17 cellular contexts compared by ENCODE assay signal in genomic region chr6:74646461-74646860, GRCh38.
DNase-seq lines count a peak whose midpoint lies in the region; ATAC-seq and TF ChIP-seq lines count a peak whose summit lies in the region.
"Had no signal": no experiment of that assay in that cellular context is flagged by ENCODE, and none has a peak within 500 bp of the region (broad histone marks: within the 10 kb centered on the region; RNA-seq: fewer than 3 reads in every experiment).

No MANE protein-coding gene starts in this region.

- CTCF ChIA-PET in IMR-90 (lab: Yijun Ruan, JAX) (no interaction called here), PC-9 (lab: Charles Lee) (no interaction called here)

- H3K9me3 ChIP-seq in IMR-90 (ENCODE audit: control insufficient read depth, insufficient read depth, low read length) (no peaks in the 10 kb centered on the region), upper lobe of right lung (no peaks in the 10 kb centered on the region), gastroesophageal sphincter (no peaks in the 10 kb centered on the region), PC-9 (ENCODE audit: insufficient read depth, low read depth) (no peaks in the 10 kb centered on the region; the same call in 1 of the 2 replicates)
- H3K9me3 ChIP-seq: BLaER1 had no signal

- H3K4me2 ChIP-seq in IMR-90 (ENCODE audit: low read depth, low read length) = no peak overlapping the region
- no peak overlapping the region for H3K4me2 ChIP-seq in PC-9
- H3K4me2 ChIP-seq: BLaER1, GM23338 had no signal

- no peaks in the 10 kb centered on the region for H3F3A ChIP-seq in PC-9 (ENCODE audit: insufficient read depth, low read depth)

- H3K4ac ChIP-seq in IMR-90 (ENCODE audit: low read depth, low read length) = no peak overlapping the region

- no peaks in the 10 kb centered on the region for H3K9me2 ChIP-seq in PC-9 (ENCODE audit: insufficient read depth)

- H3K36me3 ChIP-seq in IMR-90 (ENCODE audit: control insufficient read depth, insufficient read depth, low read length) = no peaks in the 10 kb centered on the region
- H3K36me3 ChIP-seq in upper lobe of right lung = no peaks in the 10 kb centered on the region
- no peaks in the 10 kb centered on the region for H3K36me3 ChIP-seq in gastroesophageal sphincter
- no peaks in the 10 kb centered on the region for H3K36me3 ChIP-seq in PC-9 (ENCODE audit: low read depth)
- H3K36me3 ChIP-seq: BLaER1 had no signal

- no peaks in the 10 kb centered on the region for H3K27me3 Mint-ChIP-seq in chondrocyte (ENCODE audit: low read depth)
- H3K27me3 Mint-ChIP-seq: CD4-positive, alpha-beta memory T cell had no signal

- H3K27ac ChIP-seq in IMR-90 (ENCODE audit: insufficient read depth, low read length) (no peak overlapping the region), upper lobe of right lung (no peak overlapping the region), gastroesophageal sphincter (no peak overlapping the region), PC-9 (no peak overlapping the region)
- H3K27ac ChIP-seq: BLaER1 had no signal

- H2BK5ac ChIP-seq in IMR-90 (ENCODE audit: low read depth, low read length, poor library complexity, severe bottlenecking) = no peak overlapping the region

- no peak overlapping the region for H3K56ac ChIP-seq in IMR-90 (ENCODE audit: extremely low read depth, insufficient read depth, low read length)

- intact Hi-C loops in IMR-90 (cut with micrococcal nuclease) (no loop called here), sciatic nerve (cut with DNase I) (no loop called here), upper lobe of right lung (cut with DNase I) (no loop called here), PC-9 (cut with micrococcal nuclease; ENCODE audit: unreplicated experiment) (no loop called here), head of caudate nucleus (cut with DNase I) (no loop called here)

- TF ChIP-seq EP300 in gastroesophageal sphincter (IDR thresholded peaks at IDR 0.05) = no peak

- H2BK120ac ChIP-seq in IMR-90 (ENCODE audit: low read depth, low read length) = no peak overlapping the region

- H3K23ac ChIP-seq in IMR-90 (ENCODE audit: low read depth, low read length) = no peak overlapping the region

- H2BK20ac ChIP-seq in IMR-90 (ENCODE audit: low read depth, low read length) = no peak overlapping the region

- H3K27ac Mint-ChIP-seq in chondrocyte (ENCODE audit: unreplicated experiment) = no peak overlapping the region
- H3K27ac Mint-ChIP-seq: CD4-positive, alpha-beta memory T cell had no signal

- ATAC-seq in IMR-90 (ENCODE audit: low read depth) (no peak), sciatic nerve (peak; percentile 26), upper lobe of right lung (peak; percentile 21), gastroesophageal sphincter (no peak)
- ATAC-seq: HepG2 had no signal

- TF ChIP-seq POLR2A in IMR-90 (IDR thresholded peaks at IDR 0.05; ENCODE audit: low read depth, low read length) (no peak), gastroesophageal sphincter (IDR thresholded peaks at IDR 0.05) (no peak)

- no TSS peak for BruUV-seq in IMR-90 (replicated peaks; lab: Mats Ljungman, UMichigan)
- BruUV-seq in PC-9 (replicated peaks; lab: Mats Ljungman, UMichigan) = no TSS peak

- H3K27me3 ChIP-seq in IMR-90 (ENCODE audit: control insufficient read depth, insufficient read depth, low read length) (no peaks in the 10 kb centered on the region), upper lobe of right lung (no peaks in the 10 kb centered on the region), gastroesophageal sphincter (no peaks in the 10 kb centered on the region), PC-9 (ENCODE audit: insufficient read depth, low read depth) (no peaks in the 10 kb centered on the region)
- H3K27me3 ChIP-seq: BLaER1 had no signal

- in situ Hi-C loops in IMR-90 (cut with MboI; ENCODE audit: low sequenced_read_pairs) = no loop called here

- H4K91ac ChIP-seq in IMR-90 (ENCODE audit: insufficient read depth, low read depth, low read length) = no peak overlapping the region

- no peak overlapping the region for H4K8ac ChIP-seq in IMR-90 (ENCODE audit: low read depth in 2 of 2, low read length in 2 of 2)

- H3K4me1 ChIP-seq in IMR-90 (ENCODE audit: control insufficient read depth, insufficient read depth, low read length) (no peaks in the 10 kb centered on the region), upper lobe of right lung (no peaks in the 10 kb centered on the region), gastroesophageal sphincter (no peaks in the 10 kb centered on the region), PC-9 (replicated peaks; ENCODE audit: insufficient read depth) (no peaks in the 10 kb centered on the region)
- H3K4me1 ChIP-seq: BLaER1 had no signal

- no peak overlapping the region for H2AFZ ChIP-seq in IMR-90 (replicated peaks; ENCODE audit: low read length, poor library complexity)
- no peak overlapping the region for H2AFZ ChIP-seq in PC-9

- H4K20me1 ChIP-seq in IMR-90 (ENCODE audit: insufficient read depth, low read length) (no peaks in the 10 kb centered on the region), PC-9 (ENCODE audit: insufficient read depth) (no peaks in the 10 kb centered on the region)
- H4K20me1 ChIP-seq: BLaER1 had no signal

- H3K4me3 Mint-ChIP-seq in chondrocyte (ENCODE audit: unreplicated experiment) = no peak overlapping the region
- H3K4me3 Mint-ChIP-seq: CD14-positive monocyte; CD4-positive, alpha-beta memory T cell; GM23338 had no signal

- no peak for TF ChIP-seq CTCF in IMR-90 (conservative IDR thresholded peaks at IDR 0.05; ENCODE audit: low read depth, low read length)
- TF ChIP-seq CTCF in chondrocyte (IDR thresholded peaks at IDR 0.05) = no peak
- no peak for TF ChIP-seq CTCF in upper lobe of right lung (IDR thresholded peaks at IDR 0.05)
- no peak for TF ChIP-seq CTCF in gastroesophageal sphincter (IDR thresholded peaks at IDR 0.05)
- TF ChIP-seq CTCF in PC-9 (conservative IDR thresholded peaks at IDR 0.05) = no peak

- H3K18ac ChIP-seq in IMR-90 (ENCODE audit: low read depth, low read length) = no peak overlapping the region

- 100% methylated on average over 1 of the region's 1 CpG; no CpG with 5 or more reads in 1 of the 2 experiments for whole genome bisulfite sequencing in IMR-90 (ENCODE audit: extremely low coverage in 2 of 2, insufficient read length in 1 of 2), 2 experiments
- WGBS in gastroesophageal sphincter (ENCODE audit: low coverage in 1 of 2), 2 donors = no CpG with 5 or more reads among the region's 1 CpG

- no peaks in the 10 kb centered on the region for H3K9me1 ChIP-seq in IMR-90 (ENCODE audit: insufficient read depth, low read length)

- H4K5ac ChIP-seq in IMR-90 (ENCODE audit: low read depth, low read length) = no peak overlapping the region

- POLR2A ChIA-PET in IMR-90 (lab: Charles Lee; ENCODE audit: unreplicated experiment) = no interaction called here
- POLR2A ChIA-PET in PC-9 (lab: Charles Lee; ENCODE audit: unreplicated experiment) = no interaction called here

- peaks cover 48% of the 10 kb centered on the region for H3K4me1 Mint-ChIP-seq in chondrocyte (ENCODE audit: low read depth)
- H3K4me1 Mint-ChIP-seq: CD14-positive monocyte; CD4-positive, alpha-beta memory T cell had no signal

- no peak overlapping the region for H2AK5ac ChIP-seq in IMR-90 (ENCODE audit: low read depth, low read length)

- no peak overlapping the region; the same call in 1 of the 2 replicates for H3K14ac ChIP-seq in IMR-90 (replicated peaks; ENCODE audit: low read depth, low read length)

- H2BK15ac ChIP-seq in IMR-90 (ENCODE audit: low read depth, low read length) = no peak overlapping the region

- H3K79me2 ChIP-seq in PC-9 (ENCODE audit: low read depth) = no peaks in the 10 kb centered on the region

- DNase-seq in IMR-90 (no peak), chondrocyte (ENCODE audit: low spot score) (peak; percentile 36), sciatic nerve (ENCODE audit: low spot score) (no peak), upper lobe of right lung (peak; percentile 30), PC-9 (no peak), head of caudate nucleus (no peak)
- DNase-seq: 8988T; CD4-positive, alpha-beta memory T cell; DMS153; DMS79; GDM1; H7 had no signal

- H3K36me3 Mint-ChIP-seq in chondrocyte (ENCODE audit: low read depth) = peaks cover 20% of the 10 kb centered on the region
- H3K36me3 Mint-ChIP-seq: CD14-positive monocyte; CD4-positive, alpha-beta memory T cell had no signal

- H3K4me3 ChIP-seq in IMR-90 (ENCODE audit: insufficient read depth, low read depth, low read length) (no peak overlapping the region), upper lobe of right lung (no peak overlapping the region), gastroesophageal sphincter (no peak overlapping the region), PC-9 (no peak overlapping the region)
- H3K4me3 ChIP-seq: BLaER1, GM23338 had no signal

- dilution Hi-C loops in IMR-90 (cut with HindIII; ENCODE audit: low sequenced_read_pairs, unreplicated experiment) = no loop called here

- H3K9me3 Mint-ChIP-seq in chondrocyte (ENCODE audit: low read depth) = peaks cover 27% of the 10 kb centered on the region
- H3K9me3 Mint-ChIP-seq: GM23338 had no signal

- H2AK9ac ChIP-seq in IMR-90 (replicated peaks; ENCODE audit: low read depth, low read length, poor library complexity) = peak overlapping the region; percentile 46

- H3K9ac ChIP-seq in IMR-90 (ENCODE audit: low read depth, low read length) = no peak overlapping the region
- H3K9ac ChIP-seq: BLaER1 had no signal

- TF ChIP-seq RAD21 in IMR-90 (IDR thresholded peaks at IDR 0.05; ENCODE audit: low read length) = no peak

- no peaks in the 10 kb centered on the region for H3K79me1 ChIP-seq in IMR-90 (ENCODE audit: low read depth in 1 of 2, low read length in 2 of 2)

TF ChIP-seq in IMR-90, 13 proteins besides CTCF, POLR2A, EP300 and RAD21:
- TF ChIP-seq CHD1 (IDR thresholded peaks at IDR 0.05; ENCODE audit: low read depth, low read length) = no peak
- TF ChIP-seq CEBPB (IDR thresholded peaks at IDR 0.05; ENCODE audit: low read depth, low read length) = no peak
- no peak for TF ChIP-seq RCOR1 (IDR thresholded peaks at IDR 0.05; ENCODE audit: insufficient replicate concordance, low read length)
- TF ChIP-seq SMC3 (IDR thresholded peaks at IDR 0.05; ENCODE audit: low read depth, low read length) = no peak
- no peak for TF ChIP-seq RFX5 (IDR thresholded peaks at IDR 0.05; ENCODE audit: low read depth, low read length)
- no peak for TF ChIP-seq USF2 (IDR thresholded peaks at IDR 0.05; ENCODE audit: low read depth, low read length)
- no peak for TF ChIP-seq MAFK (IDR thresholded peaks at IDR 0.05; ENCODE audit: low read depth, low read length)
- no peak for TF ChIP-seq MAZ (IDR thresholded peaks at IDR 0.05; ENCODE audit: borderline replicate concordance, low read depth, low read length)
- TF ChIP-seq BHLHE40 (IDR thresholded peaks at IDR 0.05; ENCODE audit: low read depth, low read length) = no peak

Comparison
In these comparisons a context has a peak if more than half of its experiments do, and no peak if none do; other contexts are left out.
1. ATAC-seq: peak in sciatic nerve (single experiment) and upper lobe of right lung (single experiment); none in IMR-90 (single experiment) and gastroesophageal sphincter (single experiment).
2. DNase-seq: peak in chondrocyte (single experiment) and upper lobe of right lung (single experiment); none in IMR-90 (single experiment), sciatic nerve (single experiment), PC-9 (0 of 2) and head of caudate nucleus (0 of 42).